16 cellular contexts compared by ENCODE assay signal in the genomic region with DNA sequence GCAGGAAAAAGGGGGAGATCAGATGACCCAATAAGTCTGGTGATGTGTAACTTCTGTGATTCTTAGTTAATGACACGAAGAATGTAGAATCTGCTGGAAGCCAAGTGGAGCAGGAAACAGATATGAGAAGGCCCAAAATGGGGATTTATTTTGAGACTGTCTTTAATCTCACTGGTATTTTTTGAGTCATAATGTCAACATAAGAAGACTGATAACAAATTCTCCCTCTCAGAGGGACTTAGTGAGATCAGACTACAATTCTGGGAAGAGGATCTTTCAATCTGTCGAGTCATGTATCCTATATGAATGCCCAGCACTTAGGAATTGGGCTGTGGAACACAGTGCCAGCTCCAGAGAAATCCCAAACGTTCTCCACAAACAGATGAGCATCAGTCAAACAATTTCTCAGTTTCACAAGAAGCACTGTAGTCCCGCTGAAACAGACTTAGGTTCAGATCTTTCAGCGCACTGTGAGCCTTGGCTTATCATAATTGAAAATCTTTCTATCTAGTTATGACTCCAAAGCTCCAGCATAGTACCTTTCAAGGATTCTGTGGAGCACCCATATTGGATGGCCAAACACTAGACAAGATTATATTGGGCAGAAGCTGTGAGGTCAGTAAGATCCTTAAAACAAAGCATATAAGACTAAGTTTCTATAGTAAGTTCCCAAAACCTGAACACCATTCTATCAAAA.
A peak's percentile ranks its signal among the peaks of the same experiment; 100 is the strongest.
DNase-seq lines count a peak whose midpoint lies in the region; ATAC-seq, FAIRE-seq and TF ChIP-seq lines count a peak whose summit lies in the region.
"Had no signal": no experiment of that assay in that cellular context is flagged by ENCODE, and none has a peak within 500 bp of the region (broad histone marks: within the 10 kb centered on the region; RNA-seq: fewer than 3 reads in every experiment).

No MANE protein-coding gene starts in this region.

- no peaks in the 10 kb centered on the region for H3K36me3 ChIP-seq in A673 (ENCODE audit: insufficient read depth, low read length, poor library complexity, severe bottlenecking)
- H3K36me3 ChIP-seq in bronchial epithelial cell (ENCODE audit: control insufficient read depth, insufficient read depth, low read length), result no peaks in the 10 kb centered on the region
- H3K36me3 ChIP-seq: lower lobe of right lung, ovary, tibial artery had no signal

- peak overlapping the region; percentile 86 for H3K27ac ChIP-seq in A673 (ENCODE audit: low read depth, low read length, poor library complexity, severe bottlenecking)
- H3K27ac ChIP-seq: HL-60, lower lobe of right lung, ovary, tibial artery had no signal

- BruUV-seq in A673 (replicated peaks; lab: Mats Ljungman, UMichigan), result TSS peak; percentile 83

- H3K4me3 ChIP-seq in A673 (ENCODE audit: low read depth, low read length, poor library complexity, severe bottlenecking), result no peak overlapping the region
- H3K4me3 ChIP-seq in bronchial epithelial cell (ENCODE audit: low read depth, low read length), result no peak overlapping the region
- H3K4me3 ChIP-seq: lower lobe of right lung, ovary, tibial artery had no signal

- H3K27ac Mint-ChIP-seq in activated CD8-positive, alpha-beta memory T cell treated with anti-CD3 and anti-CD28 coated beads, Interleukin-2, amount 10 ng/mL, durations not matched to agents 7 days and 5 days, result no peak overlapping the region
- H3K27ac Mint-ChIP-seq: activated B cell treated with CpG ODN at 0.5 μM for 24 hours had no signal

- no peaks in the 10 kb centered on the region for H3K27me3 Mint-ChIP-seq in activated CD8-positive, alpha-beta memory T cell treated with anti-CD3 and anti-CD28 coated beads, Interleukin-2, amount 10 ng/mL, durations not matched to agents 7 days and 5 days
- H3K27me3 Mint-ChIP-seq: activated B cell treated with CpG ODN at 0.5 μM for 24 hours had no signal

- peaks cover 5% of the 10 kb centered on the region for H3K9me3 Mint-ChIP-seq in activated CD8-positive, alpha-beta memory T cell treated with anti-CD3 and anti-CD28 coated beads, Interleukin-2, amount 10 ng/mL, durations not matched to agents 7 days and 5 days (ENCODE audit: low read depth)

- H3K9me3 ChIP-seq in A673 (ENCODE audit: low read depth, low read length, poor library complexity, severe bottlenecking), result no peaks in the 10 kb centered on the region
- H3K9me3 ChIP-seq: lower lobe of right lung, ovary, tibial artery had no signal

- H3K4me3 Mint-ChIP-seq in activated CD8-positive, alpha-beta memory T cell treated with anti-CD3 and anti-CD28 coated beads, Interleukin-2, amount 10 ng/mL, durations not matched to agents 7 days and 5 days, result no peak overlapping the region
- H3K4me3 Mint-ChIP-seq: activated B cell treated with CpG ODN at 0.5 μM for 24 hours had no signal

- intact Hi-C loops in A673 (cut with micrococcal nuclease; ENCODE audit: unreplicated experiment), result no loop called here

- H3K4me1 ChIP-seq in A673 (ENCODE audit: insufficient read depth, low read length, poor library complexity, severe bottlenecking), result peaks cover 21% of the 10 kb centered on the region
- H3K4me1 ChIP-seq: lower lobe of right lung, tibial artery had no signal

- FAIRE-seq in bronchial epithelial cell (lab: Jason Lieb, UNC), result no peak

- CTCF ChIA-PET in A673 (lab: Charles Lee), result no interaction called here
- CTCF ChIA-PET in activated CD8-positive, alpha-beta memory T cell treated with anti-CD3 and anti-CD28 coated beads, Interleukin-2, amount 10 ng/mL, durations not matched to agents 7 days and 5 days (lab: Charles Lee), result no interaction called here

- no peak for ATAC-seq in HG03571 (IDR thresholded peaks at IDR 0.05; ENCODE audit: unreplicated experiment)
- ATAC-seq in activated CD8-positive, alpha-beta memory T cell treated with anti-CD3 and anti-CD28 coated beads, Interleukin-2, amount 10 ng/mL, durations not matched to agents 7 days and 5 days, result no peak
- ATAC-seq: lower lobe of right lung had no signal

- H3K27me3 ChIP-seq in A673 (replicated peaks; ENCODE audit: insufficient read depth, low read depth, low read length, poor library complexity), result no peaks in the 10 kb centered on the region
- H3K27me3 ChIP-seq in bronchial epithelial cell (ENCODE audit: control insufficient read depth, insufficient read depth, low read length), result no peaks in the 10 kb centered on the region
- H3K27me3 ChIP-seq: ovary, tibial artery had no signal

- peak; percentile 89 for DNase-seq in A673 (ENCODE audit: low spot score)
- peak; percentile 77 for DNase-seq in HS-27A (ENCODE audit: low read depth)
- DNase-seq in bronchial epithelial cell (ENCODE audit: low read depth), result peak; percentile 53
- peak; percentile 40 for DNase-seq in kidney glomerular epithelial cell (lab: John Stamatoyannopoulos, UW)
- no peak for DNase-seq in RPMI8226
- DNase-seq in activated CD8-positive, alpha-beta memory T cell treated with anti-CD3 and anti-CD28 coated beads, Interleukin-2, amount 10 ng/mL, durations not matched to agents 7 days and 5 days, result no peak
- DNase-seq in activated naive CD4-positive, alpha-beta T cell treated with anti-CD3 and anti-CD28 coated beads, Interleukin-2, amount 50 U/mL, for 16 hours, result no peak
- DNase-seq: activated B cell treated with CpG ODN at 0.5 μM for 24 hours; effector CD4-positive, alpha-beta T cell; head of caudate nucleus; lower lobe of right lung; ovary; stimulated activated CD4-positive, alpha-beta T cell treated with anti-CD3 and anti-CD28 coated beads, Interleukin-15, amount 100 ng/mL, for 24 hours; tibial artery had no signal

- POLR2A ChIA-PET in A673 (lab: Charles Lee; ENCODE audit: low non-redundant PET), result no interaction called here

- TF ChIP-seq CTCF in A673 (conservative IDR thresholded peaks at IDR 0.05; ENCODE audit: low read depth, low read length), result no peak
- TF ChIP-seq CTCF in bronchial epithelial cell (IDR thresholded peaks at IDR 0.05; ENCODE audit: insufficient read depth, low read length, severe bottlenecking), result no peak

- no peaks in the 10 kb centered on the region for H3K36me3 Mint-ChIP-seq in activated CD8-positive, alpha-beta memory T cell treated with anti-CD3 and anti-CD28 coated beads, Interleukin-2, amount 10 ng/mL, durations not matched to agents 7 days and 5 days

- no peaks in the 10 kb centered on the region for H3K4me1 Mint-ChIP-seq in activated CD8-positive, alpha-beta memory T cell treated with anti-CD3 and anti-CD28 coated beads, Interleukin-2, amount 10 ng/mL, durations not matched to agents 7 days and 5 days
- H3K4me1 Mint-ChIP-seq: activated B cell treated with CpG ODN at 0.5 μM for 24 hours had no signal

Comparison
In these comparisons a context has a peak if more than half of its experiments do, and no peak if none do; other contexts are left out.
1. DNase-seq: peak in A673 (single experiment), HS-27A (single experiment), bronchial epithelial cell (single experiment) and kidney glomerular epithelial cell (single experiment); none in RPMI8226 (single experiment), activated CD8-positive, alpha-beta memory T cell treated with anti-CD3 and anti-CD28 coated beads, Interleukin-2, amount 10 ng/mL, durations not matched to agents 7 days and 5 days (single experiment) and activated naive CD4-positive, alpha-beta T cell treated with anti-CD3 and anti-CD28 coated beads, Interleukin-2, amount 50 U/mL, for 16 hours (single experiment).